In the genomic region with DNA sequence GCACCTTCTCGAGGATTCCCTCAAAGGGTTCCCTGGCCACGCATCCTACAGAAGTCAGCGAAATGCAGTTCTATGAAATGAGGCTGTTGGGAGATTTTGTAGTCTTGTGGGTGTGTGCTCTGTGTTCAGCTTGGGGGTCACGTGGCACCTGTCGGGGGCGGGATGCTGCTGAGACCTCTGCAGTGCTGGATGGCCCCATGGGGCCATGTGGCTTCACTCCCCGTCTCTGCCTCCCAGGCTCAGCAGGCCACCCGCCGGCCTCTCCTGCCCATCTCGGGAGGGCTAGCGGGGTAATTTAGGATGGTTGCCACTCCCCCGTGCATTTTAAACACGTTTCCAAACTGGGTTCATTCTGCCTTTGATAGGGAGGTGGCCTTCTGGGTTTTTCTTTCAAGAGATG, we compare ENCODE assay signal across 18 cellular contexts.
DNase-seq lines count a peak whose midpoint lies in the region; ATAC-seq and TF ChIP-seq lines count a peak whose summit lies in the region.
"Had no signal": no experiment of that assay in that cellular context is flagged by ENCODE, and none has a peak within 500 bp of the region (broad histone marks: within the 10 kb centered on the region; RNA-seq: fewer than 3 reads in every experiment).

No MANE protein-coding gene starts in this region.

- 60% methylated on average over 13 of the region's 13 CpGs for WGBS in SK-N-SH (ENCODE audit: low lambda C conversion rate)

- CTCF ChIA-PET in SK-N-SH (lab: Yijun Ruan, JAX), result interaction anchor here (0.7 to 1.6 kb wide), 6 partner anchors 15 to 451 kb away, joined by 3 to 6 read pairs (median 3); no protein-coding TSS in a partner anchor

- H3K9me3 ChIP-seq in SK-N-SH (no peaks in the 10 kb centered on the region), ascending aorta (no peaks in the 10 kb centered on the region)
- H3K9me3 ChIP-seq: left lung, pancreas had no signal

- H3K79me2 ChIP-seq in SK-N-SH (ENCODE audit: insufficient read depth), result no peaks in the 10 kb centered on the region

- no peaks in the 10 kb centered on the region for H3K36me3 ChIP-seq in SK-N-SH (replicated peaks in 1 of 2; ENCODE audit: control insufficient read depth in 1 of 2, insufficient read depth in 2 of 2, low read length in 1 of 2)
- H3K36me3 ChIP-seq in ascending aorta, result no peaks in the 10 kb centered on the region
- H3K36me3 ChIP-seq: left lung, pancreas had no signal

- no peak overlapping the region for H2AFZ ChIP-seq in SK-N-SH (ENCODE audit: low read depth)

- no peak overlapping the region for H3K4me3 ChIP-seq in SK-N-SH (ENCODE audit: low read depth in 2 of 2, low read length in 1 of 2)
- H3K4me3 ChIP-seq in ascending aorta, result no peak overlapping the region
- H3K4me3 ChIP-seq: left lung, pancreas had no signal

- H4K20me1 ChIP-seq in SK-N-SH (ENCODE audit: insufficient read depth), result no peaks in the 10 kb centered on the region

- no peak; the same call in 2 of the 3 replicates for ATAC-seq in SK-N-SH treated with all-trans-retinoic acid at 6 μM for 48 hours
- ATAC-seq: activated CD8-positive, alpha-beta memory T cell treated with anti-CD3 and anti-CD28 coated beads, Interleukin-2, amount 10 ng/mL, durations not matched to agents 7 days and 5 days; left lung; pancreas; stimulated activated effector memory CD8-positive, alpha-beta T cell treated with anti-CD3 and anti-CD28 coated beads, Interleukin-12 subunit alpha, Interleukin-12 subunit beta, amount 100 ng/mL, for 72 hours had no signal

- H3K4me1 ChIP-seq in SK-N-SH (ENCODE audit: control insufficient read depth in 1 of 2, insufficient read depth in 2 of 2, low read depth in 1 of 2, low read length in 1 of 2), result peaks cover 5 to 60% of the 10 kb centered on the region in 2 experiments; a peak in 2 of 4 replicates
- H3K4me1 ChIP-seq in ascending aorta, result no peaks in the 10 kb centered on the region
- H3K4me1 ChIP-seq: pancreas had no signal

- TF ChIP-seq CTCF in SK-N-SH (IDR thresholded peaks at IDR 0.05), result no peak
- TF ChIP-seq CTCF in ascending aorta (IDR thresholded peaks at IDR 0.05), result no peak

- intact Hi-C loops in ascending aorta (cut with DNase I), result no loop called here

- H3K9me2 ChIP-seq in SK-N-SH, result no peaks in the 10 kb centered on the region

- no peak overlapping the region for H3K4me2 ChIP-seq in SK-N-SH

- H3K27ac ChIP-seq in SK-N-SH (ENCODE audit: low read depth in 2 of 2, low read length in 1 of 2) (peak overlapping the region in 1 of 2 experiments; percentile 62; a peak in 2 of 4 replicates), ascending aorta (no peak overlapping the region)
- H3K27ac ChIP-seq: left lung, pancreas had no signal

- POLR2A ChIA-PET in SK-N-SH (lab: Yijun Ruan, JAX), result interaction anchor here (0.8 to 1.0 kb wide), 2 partner anchors 43 to 136 kb away, joined by 3 read pairs; no protein-coding TSS in a partner anchor

- DNase-seq in SK-N-SH, result peak; percentile 88
- DNase-seq in NCI-H2081 (lab: John Stamatoyannopoulos, UW), result peak; percentile 69 to 81
- DNase-seq in SK-N-DZ (ENCODE audit: low spot score), result peak; percentile 81
- no peak for DNase-seq in effector CD4-positive, alpha-beta T cell
- DNase-seq in ascending aorta (ENCODE audit: low spot score in 2 of 2), result no peak
- no peak for DNase-seq in activated T-cell treated with anti-CD3 and anti-CD28 coated beads for 4 hours
- DNase-seq: activated CD8-positive, alpha-beta memory T cell treated with anti-CD3 and anti-CD28 coated beads, Interleukin-2, amount 10 ng/mL, durations not matched to agents 7 days and 5 days; activated naive CD4-positive, alpha-beta T cell; activated T-cell treated with anti-CD3 and anti-CD28 coated beads, Interleukin-2, amount 50 U/mL, for 48 hours; central memory CD4-positive, alpha-beta T cell; cortex of kidney; NCI-H2029 treated with DMSO at 0.1 percent for 48 hours; NCI-H524; nephron progenitor cell had no signal

- TF ChIP-seq RAD21 in SK-N-SH (IDR thresholded peaks at IDR 0.05; ENCODE audit: low read length), result peak; percentile 38

- 0 out of 4 replicates have a peak, but pooled peaks of 1 of the 2 experiments have one; percentile 49 for TF ChIP-seq EP300 in SK-N-SH (IDR thresholded peaks at IDR 0.05; ENCODE audit: borderline replicate concordance in 1 of 2, low read depth in 1 of 2, low read length in 1 of 2)

- H3K9ac ChIP-seq in SK-N-SH, result no peak overlapping the region

- no peaks in the 10 kb centered on the region for H3F3A ChIP-seq in SK-N-SH (replicated peaks; ENCODE audit: insufficient read depth)

- H3K27me3 ChIP-seq in SK-N-SH (ENCODE audit: insufficient read depth) (no peaks in the 10 kb centered on the region), ascending aorta (no peaks in the 10 kb centered on the region)
- H3K27me3 ChIP-seq: left lung, pancreas had no signal

TF ChIP-seq in SK-N-SH, 30 proteins besides CTCF, POLR2A, EP300 and RAD21 (continues in another document):
- TF ChIP-seq GATA2 (CRISPR knock-in tag; IDR thresholded peaks at IDR 0.05), result 0 out of 2 replicates have a peak, but pooled peaks have one; percentile 10
- no peak; the same call in 1 of the 2 replicates for TF ChIP-seq USF1 (IDR thresholded peaks at IDR 0.05; ENCODE audit: borderline replicate concordance, low read depth)
- TF ChIP-seq, protein P1, sequence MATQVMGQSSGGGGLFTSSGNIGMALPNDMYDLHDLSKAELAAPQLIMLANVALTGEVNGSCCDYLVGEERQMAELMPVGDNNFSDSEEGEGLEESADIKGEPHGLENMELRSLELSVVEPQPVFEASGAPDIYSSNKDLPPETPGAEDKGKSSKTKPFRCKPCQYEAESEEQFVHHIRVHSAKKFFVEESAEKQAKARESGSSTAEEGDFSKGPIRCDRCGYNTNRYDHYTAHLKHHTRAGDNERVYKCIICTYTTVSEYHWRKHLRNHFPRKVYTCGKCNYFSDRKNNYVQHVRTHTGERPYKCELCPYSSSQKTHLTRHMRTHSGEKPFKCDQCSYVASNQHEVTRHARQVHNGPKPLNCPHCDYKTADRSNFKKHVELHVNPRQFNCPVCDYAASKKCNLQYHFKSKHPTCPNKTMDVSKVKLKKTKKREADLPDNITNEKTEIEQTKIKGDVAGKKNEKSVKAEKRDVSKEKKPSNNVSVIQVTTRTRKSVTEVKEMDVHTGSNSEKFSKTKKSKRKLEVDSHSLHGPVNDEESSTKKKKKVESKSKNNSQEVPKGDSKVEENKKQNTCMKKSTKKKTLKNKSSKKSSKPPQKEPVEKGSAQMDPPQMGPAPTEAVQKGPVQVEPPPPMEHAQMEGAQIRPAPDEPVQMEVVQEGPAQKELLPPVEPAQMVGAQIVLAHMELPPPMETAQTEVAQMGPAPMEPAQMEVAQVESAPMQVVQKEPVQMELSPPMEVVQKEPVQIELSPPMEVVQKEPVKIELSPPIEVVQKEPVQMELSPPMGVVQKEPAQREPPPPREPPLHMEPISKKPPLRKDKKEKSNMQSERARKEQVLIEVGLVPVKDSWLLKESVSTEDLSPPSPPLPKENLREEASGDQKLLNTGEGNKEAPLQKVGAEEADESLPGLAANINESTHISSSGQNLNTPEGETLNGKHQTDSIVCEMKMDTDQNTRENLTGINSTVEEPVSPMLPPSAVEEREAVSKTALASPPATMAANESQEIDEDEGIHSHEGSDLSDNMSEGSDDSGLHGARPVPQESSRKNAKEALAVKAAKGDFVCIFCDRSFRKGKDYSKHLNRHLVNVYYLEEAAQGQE (IDR thresholded peaks at IDR 0.05; ENCODE audit: low read depth, low read length), result no peak
- TF ChIP-seq POLR2AphosphoS5 (IDR thresholded peaks at IDR 0.05; ENCODE audit: low read depth, low read length), result no peak

TF ChIP-seq in SK-N-SH treated with all-trans-retinoic acid at 6 μM for 48 hours, 23 proteins besides CTCF, POLR2A, EP300 and RAD21:
- TF ChIP-seq, protein P2, sequence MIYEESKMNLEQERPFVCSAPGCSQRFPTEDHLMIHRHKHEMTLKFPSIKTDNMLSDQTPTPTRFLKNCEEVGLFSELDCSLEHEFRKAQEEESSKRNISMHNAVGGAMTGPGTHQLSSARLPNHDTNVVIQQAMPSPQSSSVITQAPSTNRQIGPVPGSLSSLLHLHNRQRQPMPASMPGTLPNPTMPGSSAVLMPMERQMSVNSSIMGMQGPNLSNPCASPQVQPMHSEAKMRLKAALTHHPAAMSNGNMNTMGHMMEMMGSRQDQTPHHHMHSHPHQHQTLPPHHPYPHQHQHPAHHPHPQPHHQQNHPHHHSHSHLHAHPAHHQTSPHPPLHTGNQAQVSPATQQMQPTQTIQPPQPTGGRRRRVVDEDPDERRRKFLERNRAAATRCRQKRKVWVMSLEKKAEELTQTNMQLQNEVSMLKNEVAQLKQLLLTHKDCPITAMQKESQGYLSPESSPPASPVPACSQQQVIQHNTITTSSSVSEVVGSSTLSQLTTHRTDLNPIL (CRISPR knock-in tag; IDR thresholded peaks at IDR 0.05; ENCODE audit: low read depth), result no peak
- TF ChIP-seq ISL1 (CRISPR knock-in tag; IDR thresholded peaks at IDR 0.05) (no peak), ZNF70 (CRISPR knock-in tag; IDR thresholded peaks at IDR 0.05) (no peak)

Comparison
In these comparisons a context has a peak if more than half of its experiments do, and no peak if none do; other contexts are left out.
1. DNase-seq: peak in SK-N-SH (single experiment), NCI-H2081 (2 of 2) and SK-N-DZ (single experiment); none in effector CD4-positive, alpha-beta T cell (single experiment), ascending aorta (0 of 2) and activated T-cell treated with anti-CD3 and anti-CD28 coated beads for 4 hours (single experiment).